ENCODE assay signal across 13 cellular contexts in genomic region chr3:40920041-40920440, GRCh38.
A peak's percentile ranks its signal among the peaks of the same experiment; 100 is the strongest.
DNase-seq lines count a peak whose midpoint lies in the region; ATAC-seq lines count a peak whose summit lies in the region.
"Had no signal": no experiment of that assay in that cellular context is flagged by ENCODE, and none has a peak within 500 bp of the region (broad histone marks: within the 10 kb centered on the region; RNA-seq: fewer than 3 reads in every experiment).

No MANE protein-coding gene starts in this region.

- ATAC-seq in HG02798 (IDR thresholded peaks at IDR 0.05; ENCODE audit: poor library complexity, unreplicated experiment), result peak; percentile 55
- no peak for ATAC-seq in GM21717 (IDR thresholded peaks at IDR 0.05; ENCODE audit: unreplicated experiment)
- no peak for ATAC-seq in GM18498 (IDR thresholded peaks at IDR 0.05; ENCODE audit: unreplicated experiment)
- ATAC-seq in GM21360 (IDR thresholded peaks at IDR 0.05; ENCODE audit: unreplicated experiment), result no peak

- no peak overlapping the region for H3K4me3 ChIP-seq in iPS DF 6.9 (ENCODE audit: low read length)
- H3K4me3 ChIP-seq: spleen had no signal

- no CpG with 5 or more reads among the region's 2 CpGs for WGBS in iPS DF 6.9 (ENCODE audit: insufficient coverage, insufficient read length)

- peak; percentile 54 for DNase-seq in Caki2 (ENCODE audit: low read depth)
- peak; percentile 47 for DNase-seq in amniotic epithelial cell (ENCODE audit: low read depth)
- DNase-seq in iPS DF 6.9 (ENCODE audit: low read depth, low spot score), result peak; percentile 25
- no peak for DNase-seq in NCI-H446 (lab: John Stamatoyannopoulos, UW)
- DNase-seq: BE2C, GDM1, NCI-H187 treated with DMSO at 0.1 percent for 48 hours, spleen, T-helper 2 cell had no signal

- H3K27me3 ChIP-seq in iPS DF 6.9 (ENCODE audit: control insufficient read depth, insufficient read depth, low read length), result no peaks in the 10 kb centered on the region
- H3K27me3 ChIP-seq: BE2C, spleen had no signal

- H3K4me1 ChIP-seq in iPS DF 6.9 (ENCODE audit: control insufficient read depth, insufficient read depth, low read length), result peaks cover 4% of the 10 kb centered on the region; the same call in 1 of the 2 replicates
- H3K4me1 ChIP-seq: BE2C, spleen had no signal

- in situ Hi-C loops in Caki2 (cut with HindIII; ENCODE audit: low pct_unique_long_range_greater_than_20kb, low sequenced_read_pairs), result no loop called here

- no peaks in the 10 kb centered on the region for H3K9me3 ChIP-seq in iPS DF 6.9 (ENCODE audit: control insufficient read depth, insufficient read depth, low read length)
- H3K9me3 ChIP-seq: BE2C, spleen had no signal

- H3K27ac ChIP-seq in iPS DF 6.9 (ENCODE audit: low read length), result no peak overlapping the region
- H3K27ac ChIP-seq: spleen had no signal

- no peaks in the 10 kb centered on the region for H3K36me3 ChIP-seq in iPS DF 6.9 (ENCODE audit: control insufficient read depth, insufficient read depth, low read length)
- H3K36me3 ChIP-seq: BE2C, spleen had no signal

Comparison
In these comparisons a context has a peak if more than half of its experiments do, and no peak if none do; other contexts are left out.
1. DNase-seq: peak in Caki2 (single experiment), amniotic epithelial cell (single experiment) and iPS DF 6.9 (single experiment); none in NCI-H446 (0 of 2).